ENCODE assay signal across 7 cellular contexts in the genomic region with DNA sequence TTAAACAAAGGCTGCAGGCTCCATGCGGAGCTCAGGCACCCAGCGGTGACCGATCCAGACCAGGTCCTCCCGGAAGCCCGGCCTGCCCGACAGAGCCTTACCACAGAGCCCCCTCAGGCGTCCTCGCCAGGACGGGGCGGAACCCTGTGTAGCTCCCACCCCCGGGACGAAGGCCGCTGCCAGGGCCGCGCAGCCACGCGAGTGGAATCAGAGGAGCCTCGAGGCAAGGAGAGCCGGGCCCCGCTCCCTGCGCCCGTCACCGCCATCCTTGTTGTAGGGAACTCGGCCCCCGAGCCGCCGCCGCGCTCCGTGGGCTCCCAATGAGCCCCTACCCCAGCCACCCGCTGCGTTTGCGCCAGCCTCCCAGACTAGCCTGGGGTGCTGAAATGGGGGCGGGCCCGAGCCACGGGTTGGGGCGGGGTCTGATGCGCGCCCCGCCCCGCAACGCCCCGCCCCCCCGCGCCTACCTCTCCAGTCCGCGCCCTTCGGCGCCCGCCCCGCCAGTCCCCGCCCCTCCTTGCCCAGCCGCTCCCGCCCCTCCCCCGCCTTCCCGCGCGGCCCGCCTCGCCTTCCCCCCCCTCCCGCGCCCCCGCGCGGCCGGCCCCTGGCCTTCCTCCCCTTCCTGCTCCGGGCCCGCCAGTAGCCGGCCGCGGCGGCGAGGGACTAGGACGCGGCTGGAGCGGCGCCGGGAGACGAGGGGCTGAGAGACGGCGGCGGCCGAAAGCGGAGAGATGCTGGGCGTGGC. TPM values are rescaled to one million over a fixed set of nuclear protein-coding genes. Genes with fewer than 3 reads are reported as not detected.
A peak's percentile ranks its signal among the peaks of the same experiment; 100 is the strongest.
DNase-seq lines count a peak whose midpoint lies in the region; ATAC-seq and TF ChIP-seq lines count a peak whose summit lies in the region.

A gene with protein sequence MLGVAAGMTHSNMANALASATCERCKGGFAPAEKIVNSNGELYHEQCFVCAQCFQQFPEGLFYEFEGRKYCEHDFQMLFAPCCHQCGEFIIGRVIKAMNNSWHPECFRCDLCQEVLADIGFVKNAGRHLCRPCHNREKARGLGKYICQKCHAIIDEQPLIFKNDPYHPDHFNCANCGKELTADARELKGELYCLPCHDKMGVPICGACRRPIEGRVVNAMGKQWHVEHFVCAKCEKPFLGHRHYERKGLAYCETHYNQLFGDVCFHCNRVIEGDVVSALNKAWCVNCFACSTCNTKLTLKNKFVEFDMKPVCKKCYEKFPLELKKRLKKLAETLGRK (plus strand): TSS at position 639 of the 745 bp plus-strand sequence. CDS start 93 bp downstream, at position 732.

- peak; percentile 87 for ATAC-seq in GM18502 (IDR thresholded peaks at IDR 0.05; ENCODE audit: poor library complexity, unreplicated experiment)
- ATAC-seq in HG02870 (IDR thresholded peaks at IDR 0.05; ENCODE audit: unreplicated experiment): peak; percentile 81

- peak within 1 kb of the TSS; percentile 99 for H3K27ac ChIP-seq in hepatocyte

- no peaks in the 10 kb centered on the region for H3K9me3 ChIP-seq in hepatocyte (ENCODE audit: low read depth)

- H4K20me1 ChIP-seq in hepatocyte (ENCODE audit: insufficient read depth, poor library complexity, severe bottlenecking): peaks cover 40% of the 10 kb centered on the region

- no peaks in the 10 kb centered on the region for H3K9me2 ChIP-seq in hepatocyte (replicated peaks; ENCODE audit: insufficient read depth)

- H3K4me1 ChIP-seq in hepatocyte (ENCODE audit: insufficient read depth): peaks cover 23% of the 10 kb centered on the region

- peak within 1 kb of the TSS; percentile 84 for H2AFZ ChIP-seq in hepatocyte

- H3K4me2 ChIP-seq in hepatocyte: peak within 1 kb of the TSS; percentile 89

- H3K36me3 ChIP-seq in hepatocyte (replicated peaks; ENCODE audit: insufficient read depth, low read depth): no peaks in the 10 kb centered on the region

- TF ChIP-seq CTCF in astrocyte of the cerebellum (IDR thresholded peaks at IDR 0.05; ENCODE audit: low read depth, low read length, missing control alignments) (no peak), hepatocyte (IDR thresholded peaks at IDR 0.05; ENCODE audit: poor library complexity) (peak; percentile 7), retinal pigment epithelial cell (conservative IDR thresholded peaks at IDR 0.05; ENCODE audit: low read depth, low read length) (no peak)

- DNase-seq in NCI-H146 treated with DMSO at 0.1 percent for 48 hours (lab: John Stamatoyannopoulos, UW; ENCODE audit: unreplicated experiment): peak; percentile 86
- DNase-seq in T-helper 9 cell: peak; percentile 91
- DNase-seq in astrocyte of the cerebellum (ENCODE audit: low read depth): peak; percentile 70
- peak; percentile 97 for DNase-seq in hepatocyte (ENCODE audit: low spot score)
- peak; percentile 59 for DNase-seq in retinal pigment epithelial cell (ENCODE audit: low read depth)

- peaks cover 55% of the 10 kb centered on the region for H3K79me2 ChIP-seq in hepatocyte

- H3K27me3 ChIP-seq in hepatocyte: no peaks in the 10 kb centered on the region

- WGBS in hepatocyte (ENCODE audit: low lambda C conversion rate, missing lambda C conversion rate): 2% methylated on average over 46 of the region's 85 CpGs

- in situ Hi-C loops in astrocyte of the cerebellum (cut with HindIII; ENCODE audit: low sequenced_read_pairs): no loop called here

- H3K4me3 ChIP-seq in astrocyte of the cerebellum (ENCODE audit: low read depth, low read length) (peak within 1 kb of the TSS; percentile 69), hepatocyte (peak within 1 kb of the TSS; percentile 83), retinal pigment epithelial cell (ENCODE audit: low read length) (peak within 1 kb of the TSS; percentile 79)

RNA-seq across cellular contexts. Expression of the gene that starts here (rescaled TPM):
- 64.6 and 102 TPM in 2 replicates for total RNA-seq in hepatocyte
- polyA plus RNA-seq in hepatocyte: 37.1 and 40.0 TPM in 2 replicates

Comparison
In these comparisons a context has a peak if more than half of its experiments do, and no peak if none do; other contexts are left out.
1. Peak in every context shown above with its lines: DNase-seq, ATAC-seq, H3K4me3 ChIP-seq and H3K27ac ChIP-seq.